Comparison of ENCODE assay signal across 10 cellular contexts in genomic region chr13:111184685-111185401, GRCh38.
DNase-seq lines count a peak whose midpoint lies in the region; ATAC-seq, FAIRE-seq and TF ChIP-seq lines count a peak whose summit lies in the region.
"Had no signal": no experiment of that assay in that cellular context is flagged by ENCODE, and none has a peak within 500 bp of the region (broad histone marks: within the 10 kb centered on the region; RNA-seq: fewer than 3 reads in every experiment).

No MANE protein-coding gene starts in this region.

- peaks cover 0 to 6% (median 3%) of the 10 kb centered on the region in 3 donors for H3K36me3 Mint-ChIP-seq in naive thymus-derived CD8-positive, alpha-beta T cell

- H3K36me3 ChIP-seq in mesenchymal stem cell (ENCODE audit: control insufficient read depth in 1 of 2, insufficient read depth in 2 of 2, low read depth in 1 of 2, low read length in 2 of 2), result peaks cover 0 to 14% of the 10 kb centered on the region in 2 experiments

- no peak overlapping the region for H3K18ac ChIP-seq in mesenchymal stem cell (ENCODE audit: low read depth in 1 of 2, low read length in 2 of 2)

- no peak overlapping the region for H3K4me3 ChIP-seq in mesenchymal stem cell (ENCODE audit: insufficient read depth in 1 of 2, low read depth in 1 of 2, low read length in 2 of 2)

- no peak overlapping the region for H3K14ac ChIP-seq in mesenchymal stem cell (ENCODE audit: low read length in 2 of 2)

- H2BK5ac ChIP-seq in mesenchymal stem cell (ENCODE audit: low read depth, low read length, poor library complexity, severe bottlenecking), result no peak overlapping the region

- ATAC-seq in GM21360 (IDR thresholded peaks at IDR 0.05; ENCODE audit: unreplicated experiment) (peak; percentile 82), HG03565 (IDR thresholded peaks at IDR 0.05; ENCODE audit: unreplicated experiment) (peak; percentile 75)
- peak; percentile 61 for ATAC-seq in naive thymus-derived CD8-positive, alpha-beta T cell

- H3K4me1 ChIP-seq in mesenchymal stem cell (ENCODE audit: control insufficient read depth, insufficient read depth, low read depth, low read length), result peaks cover 21% of the 10 kb centered on the region

- no peak overlapping the region for H3K9ac ChIP-seq in mesenchymal stem cell (ENCODE audit: low read length)
- H3K9ac ChIP-seq: KMS-11 had no signal

- no peak overlapping the region for H2AFZ ChIP-seq in mesenchymal stem cell (ENCODE audit: low read depth, low read length)

- H3K27ac ChIP-seq in mesenchymal stem cell (ENCODE audit: low read length, poor library complexity, severe bottlenecking), result no peak overlapping the region
- H3K27ac ChIP-seq: epithelial cell of prostate, KMS-11 had no signal

- intact Hi-C loops in head of caudate nucleus (cut with DNase I), result no loop called here

- TF ChIP-seq POLR2A in GM12891 (IDR thresholded peaks at IDR 0.05; ENCODE audit: low read depth, low read length), result peak; percentile 68; the same call in 1 of the 2 replicates

- no peak overlapping the region for H3K23ac ChIP-seq in mesenchymal stem cell (ENCODE audit: low read length in 2 of 2)

- no peak overlapping the region for H3K4me2 ChIP-seq in mesenchymal stem cell (ENCODE audit: low read length, poor library complexity, severe bottlenecking)
- H3K4me2 ChIP-seq: KMS-11 had no signal

- H2BK15ac ChIP-seq in mesenchymal stem cell (ENCODE audit: low read depth, poor library complexity, severe bottlenecking), result no peak overlapping the region

- peaks cover 62 to 99% (median 97%) of the 10 kb centered on the region in 4 donors for H3K4me1 Mint-ChIP-seq in naive thymus-derived CD8-positive, alpha-beta T cell

- POLR2A ChIA-PET in naive thymus-derived CD8-positive, alpha-beta T cell (lab: Charles Lee), result interaction anchor here (0.9 to 2.0 kb wide), 7 partner anchors 10 to 472 kb away, joined by 3 to 7 read pairs (median 5); partner anchors contain the start of gene ANKRD10

- H3K4ac ChIP-seq in mesenchymal stem cell (ENCODE audit: low read depth in 1 of 2, low read length in 2 of 2), result no peak overlapping the region

- FAIRE-seq in GM12891 (lab: Jason Lieb, UNC), result peak; percentile 93

- H4K91ac ChIP-seq in mesenchymal stem cell (ENCODE audit: low read length), result no peak overlapping the region

- H3K9me3 Mint-ChIP-seq in naive thymus-derived CD8-positive, alpha-beta T cell, result no peaks in the 10 kb centered on the region

- peak overlapping the region; percentile 65 to 91 (median 82) for H3K4me3 Mint-ChIP-seq in naive thymus-derived CD8-positive, alpha-beta T cell

- H3K27me3 Mint-ChIP-seq in naive thymus-derived CD8-positive, alpha-beta T cell, result no peaks in the 10 kb centered on the region

- no peak overlapping the region for H2BK12ac ChIP-seq in mesenchymal stem cell (ENCODE audit: low read length in 2 of 2)

- no peaks in the 10 kb centered on the region for H3K27me3 ChIP-seq in mesenchymal stem cell (ENCODE audit: control insufficient read depth in 1 of 2, insufficient read depth in 1 of 2, low read length in 2 of 2)

- H3K79me1 ChIP-seq in mesenchymal stem cell (replicated peaks; ENCODE audit: low read length, poor library complexity, severe bottlenecking), result peaks cover 38% of the 10 kb centered on the region

- H2BK120ac ChIP-seq in mesenchymal stem cell (ENCODE audit: low read depth, low read length), result no peak overlapping the region

- H4K8ac ChIP-seq in mesenchymal stem cell (ENCODE audit: low read length), result no peak overlapping the region

- H3K9me3 ChIP-seq in mesenchymal stem cell (ENCODE audit: control insufficient read depth, low read length), result no peaks in the 10 kb centered on the region

- no peak overlapping the region for H2AK5ac ChIP-seq in mesenchymal stem cell (ENCODE audit: low read length, severe bottlenecking)

- 76% methylated on average over 15 of the region's 15 CpGs for WGBS in mesenchymal stem cell

- peak overlapping the region; percentile 82 to 99 (median 94) for H3K27ac Mint-ChIP-seq in naive thymus-derived CD8-positive, alpha-beta T cell

- DNase-seq in GM12891 (ENCODE audit: insufficient read length, low spot score) (peak; percentile 44), mesenchymal stem cell (no peak), head of caudate nucleus (no peak), mesenteric fat pad (ENCODE audit: low spot score) (no peak)
- peak; percentile 71 for DNase-seq in activated effector memory CD4-positive, alpha-beta T cell treated with anti-CD3 and anti-CD28 coated beads, Interleukin-2, amount 50 U/mL, for 16 hours
- peak in 9 of 10 donors; percentile 16 to 78 (median 63) for DNase-seq in naive thymus-derived CD8-positive, alpha-beta T cell

TF ChIP-seq in GM12891, 5 proteins besides CTCF, POLR2A, EP300 and RAD21:
- TF ChIP-seq TAF1 (IDR thresholded peaks at IDR 0.05; ENCODE audit: low read depth, low read length), result peak; percentile 55; the same call in 1 of the 2 replicates
- peak; percentile 71 for TF ChIP-seq POLR2AphosphoS5 (IDR thresholded peaks at IDR 0.05; ENCODE audit: low read depth, low read length)
- no peak for TF ChIP-seq SPI1 (IDR thresholded peaks at IDR 0.05; ENCODE audit: low read depth, low read length)
- no peak for TF ChIP-seq PAX5 (IDR thresholded peaks at IDR 0.05; ENCODE audit: insufficient read depth, low read length, severe bottlenecking)
- TF ChIP-seq POU2F2 (IDR thresholded peaks at IDR 0.05; ENCODE audit: low read depth, low read length), result 0 out of 2 replicates have a peak, but pooled peaks have one; percentile 21

Comparison
In these comparisons a context has a peak if more than half of its experiments do, and no peak if none do; other contexts are left out.
1. DNase-seq: peak in GM12891 (single experiment), activated effector memory CD4-positive, alpha-beta T cell treated with anti-CD3 and anti-CD28 coated beads, Interleukin-2, amount 50 U/mL, for 16 hours (single experiment) and naive thymus-derived CD8-positive, alpha-beta T cell (9 of 10); none in mesenchymal stem cell (single experiment), head of caudate nucleus (0 of 42) and mesenteric fat pad (single experiment).
2. Peak in every context shown above with its lines, with median percentiles within 50 percentile points of each other: ATAC-seq.